In genomic region chr10:95245425-95246055, GRCh38 we compare ENCODE assay signal across 14 cellular contexts. TPM values are rescaled to one million over a fixed set of nuclear protein-coding genes. Genes with fewer than 3 reads are reported as not detected.
DNase-seq lines count a peak whose midpoint lies in the region; ATAC-seq and TF ChIP-seq lines count a peak whose summit lies in the region.
"Had no signal": no experiment of that assay in that cellular context is flagged by ENCODE, and none has a peak within 500 bp of the region (broad histone marks: within the 10 kb centered on the region; RNA-seq: fewer than 3 reads in every experiment).

No MANE protein-coding gene starts in this region.

- BruUV-seq in Panc1 (replicated peaks; lab: Mats Ljungman, UMichigan), result no TSS peak

- intact Hi-C loops in Panc1 (cut with micrococcal nuclease; ENCODE audit: unreplicated experiment) (loop anchor here (1.0 to 10.0 kb wide), 2 partner anchors 118 to 611 kb away; no protein-coding TSS in a partner anchor), right cardiac atrium (cut with DNase I) (loop anchor here (2.0 to 10.0 kb wide), 6 partner anchors 42 to 122 kb away; partner anchors contain the start of gene PDLIM1 (in 1 of the 4))

- TF ChIP-seq CTCF in GM13977 (IDR thresholded peaks at IDR 0.05; ENCODE audit: extremely low read depth, insufficient read depth, missing control alignments) (no peak), Panc1 (IDR thresholded peaks at IDR 0.05) (no peak)

- no peaks in the 10 kb centered on the region for H3K27me3 ChIP-seq in Panc1 (ENCODE audit: control insufficient read depth, insufficient read depth, low read length)
- no peaks in the 10 kb centered on the region for H3K27me3 ChIP-seq in right cardiac atrium (ENCODE audit: control insufficient read depth, insufficient read depth)

- peak overlapping the region; percentile 26; the same call in 1 of the 2 replicates for H3K27ac ChIP-seq in Panc1 (ENCODE audit: low read length)
- no peak overlapping the region for H3K27ac ChIP-seq in right cardiac atrium (ENCODE audit: low read length)
- H3K27ac ChIP-seq: HL-60 had no signal

- H3K4me3 ChIP-seq in Panc1 (ENCODE audit: low read depth in 2 of 2, low read length in 2 of 2), result no peak overlapping the region
- H3K4me3 ChIP-seq in right cardiac atrium (ENCODE audit: low read length), result no peak overlapping the region
- H3K4me3 ChIP-seq: smooth muscle cell had no signal

- POLR2A ChIA-PET in Panc1 (lab: Charles Lee), result no interaction called here

- CTCF ChIA-PET in Panc1 (lab: Charles Lee), result interaction anchor here (3.3 kb wide), 1 partner anchor 118 kb away, joined by 30 read pairs; no protein-coding TSS in a partner anchor

- no peaks in the 10 kb centered on the region for H3K9me3 ChIP-seq in Panc1 (ENCODE audit: control insufficient read depth, insufficient read depth, low read depth, low read length)
- no peaks in the 10 kb centered on the region for H3K9me3 ChIP-seq in right cardiac atrium (ENCODE audit: control insufficient read depth, low read length)

- ATAC-seq in GM19438 (IDR thresholded peaks at IDR 0.05; ENCODE audit: low read depth, unreplicated experiment) (peak; percentile 82), HG02973 (IDR thresholded peaks at IDR 0.05; ENCODE audit: unreplicated experiment) (peak; percentile 90), Panc1 (no peak), right cardiac atrium (no peak)
- ATAC-seq: T-cell had no signal

- DNase-seq in GM13977 (ENCODE audit: low spot score) (peak; percentile 56), Panc1 (ENCODE audit: low read depth, low spot score) (no peak), right cardiac atrium (no peak), mucosa of gallbladder (ENCODE audit: low spot score) (no peak), cerebellar cortex (ENCODE audit: low spot score) (no peak), foreskin melanocyte (no peak)
- DNase-seq: CD8-positive, alpha-beta memory T cell; T-cell had no signal

- peaks cover 30% of the 10 kb centered on the region for H3K4me1 ChIP-seq in Panc1 (ENCODE audit: control insufficient read depth, insufficient read depth, low read length)
- peaks cover 16% of the 10 kb centered on the region for H3K4me1 ChIP-seq in right cardiac atrium (ENCODE audit: control insufficient read depth, insufficient read depth, low read length)

- no peaks in the 10 kb centered on the region for H3K36me3 ChIP-seq in Panc1 (ENCODE audit: control insufficient read depth, insufficient read depth, low read length)

- WGBS in right cardiac atrium, result 72% methylated on average over 6 of the region's 6 CpGs

- in situ Hi-C loops in GM13977 (cut with MboI; ENCODE audit: low pct_unique_long_range_greater_than_20kb, low sequenced_read_pairs, unreplicated experiment) (loop anchor here (10.0 kb wide), 1 partner anchor 119 kb away; no protein-coding TSS in a partner anchor), Panc1 (cut with HindIII; ENCODE audit: low pct_unique_long_range_greater_than_20kb, low sequenced_read_pairs) (no loop called here)

RNA-seq across cellular contexts. Expression of gene PDLIM1, which starts 45.3 kb away (rescaled TPM):
- total RNA-seq in Panc1 (2021; ENCODE audit: unreplicated experiment) (183 TPM), right cardiac atrium (100 to 1,000 TPM; 159 to 227 (median 169) TPM), mucosa of gallbladder (114 TPM)
- 200 TPM for polyA plus RNA-seq in Panc1 (2012; ENCODE audit: insufficient read length)
- polyA plus RNA-seq in right cardiac atrium, result 211 TPM

RNA-seq across cellular contexts. Expression of gene ACSM6, which starts 51.5 kb away (rescaled TPM):
- total RNA-seq in Panc1 (2021; ENCODE audit: unreplicated experiment) (not detected), right cardiac atrium (not detected), mucosa of gallbladder (not detected)
- polyA plus RNA-seq in Panc1 (2012; ENCODE audit: insufficient read length), result not detected
- not detected for polyA plus RNA-seq in right cardiac atrium
- total RNA-seq: CD8-positive, alpha-beta memory T cell; liver; smooth muscle cell; subcutaneous adipose tissue; T-cell had no signal
- polyA plus RNA-seq: CD8-positive, alpha-beta memory T cell; liver; smooth muscle cell had no signal

Comparison
In these comparisons a context has a peak if more than half of its experiments do, and no peak if none do; other contexts are left out.
1. ATAC-seq: peak in GM19438 (single experiment) and HG02973 (single experiment); none in Panc1 (single experiment) and right cardiac atrium (0 of 2).